11 cellular contexts compared by ENCODE assay signal in genomic region chr6:150403458-150404245, GRCh38. TPM values are rescaled to one million over a fixed set of nuclear protein-coding genes. Genes with fewer than 3 reads are reported as not detected.
DNase-seq lines count a peak whose midpoint lies in the region; ATAC-seq and TF ChIP-seq lines count a peak whose summit lies in the region.
"Had no signal": no experiment of that assay in that cellular context is flagged by ENCODE, and none has a peak within 500 bp of the region (broad histone marks: within the 10 kb centered on the region; RNA-seq: fewer than 3 reads in every experiment).

No MANE protein-coding gene starts in this region.

- no peaks in the 10 kb centered on the region for H3K4me1 ChIP-seq in psoas muscle

- H3K27ac ChIP-seq in psoas muscle, result no peak overlapping the region

- DNase-seq in H4 (ENCODE audit: low spot score) (peak; percentile 78), NCI-H748 treated with DMSO at 0.1 percent for 48 hours (lab: John Stamatoyannopoulos, UW) (peak; percentile 12), fibroblast of peridontal ligament (ENCODE audit: extremely low read depth) (peak; percentile 52), psoas muscle (no peak), SKM-1 (lab: John Stamatoyannopoulos, UW; ENCODE audit: unreplicated experiment) (no peak)
- no peak for DNase-seq in effector CD8-positive, alpha-beta T cell (lab: John Stamatoyannopoulos, UW)
- DNase-seq: KG1, T-helper 9 cell had no signal

- no peaks in the 10 kb centered on the region for H3K27me3 ChIP-seq in psoas muscle (ENCODE audit: insufficient read depth in 3 of 3, low read length in 2 of 3)

- H3K4me3 ChIP-seq in psoas muscle, result no peak overlapping the region

- TF ChIP-seq CTCF in psoas muscle (IDR thresholded peaks at IDR 0.05), result no peak

- no peaks in the 10 kb centered on the region for H3K36me3 ChIP-seq in psoas muscle (ENCODE audit: insufficient read depth in 1 of 2, low read depth in 1 of 2)

- intact Hi-C loops in psoas muscle (cut with DNase I), result loop anchor here in 1 of 2 donors (5.0 kb wide), 1 partner anchor 466 kb away; no protein-coding TSS in a partner anchor

- no peaks in the 10 kb centered on the region for H3K9me3 ChIP-seq in psoas muscle

- ATAC-seq in psoas muscle (peak; percentile 27 to 65 (median 49)), HG03354 (IDR thresholded peaks at IDR 0.05; ENCODE audit: poor library complexity, severe bottlenecking, unreplicated experiment) (no peak), GM21825 (IDR thresholded peaks at IDR 0.05; ENCODE audit: unreplicated experiment) (no peak)

- WGBS in psoas muscle, 3 donors, result 16 to 21% (median 20%) methylated on average over 5 of the region's 5 CpGs

RNA-seq across cellular contexts. Expression of gene IYD, which starts 34.8 kb away (rescaled TPM):
- not detected in 2 replicates for total RNA-seq in H4 (2014; rRNA removed; shearing (Covaris generic))
- total RNA-seq in psoas muscle, result under 1 TPM in 1 of 4 donors, not detected in 3; 0.28 TPM
- under 1 TPM in 2 of 3 donors, not detected in 1; 0.04 to 0.05 TPM for polyA plus RNA-seq in psoas muscle
- total RNA-seq: mesenteric fat pad had no signal

Comparison
In these comparisons a context has a peak if more than half of its experiments do, and no peak if none do; other contexts are left out.
1. DNase-seq: peak in H4 (single experiment), NCI-H748 treated with DMSO at 0.1 percent for 48 hours (single experiment) and fibroblast of peridontal ligament (single experiment); none in psoas muscle (0 of 2), effector CD8-positive, alpha-beta T cell (single experiment) and SKM-1 (single experiment).
2. ATAC-seq: peak in psoas muscle (4 of 4); none in HG03354 (single experiment) and GM21825 (single experiment).